In the genomic region with DNA sequence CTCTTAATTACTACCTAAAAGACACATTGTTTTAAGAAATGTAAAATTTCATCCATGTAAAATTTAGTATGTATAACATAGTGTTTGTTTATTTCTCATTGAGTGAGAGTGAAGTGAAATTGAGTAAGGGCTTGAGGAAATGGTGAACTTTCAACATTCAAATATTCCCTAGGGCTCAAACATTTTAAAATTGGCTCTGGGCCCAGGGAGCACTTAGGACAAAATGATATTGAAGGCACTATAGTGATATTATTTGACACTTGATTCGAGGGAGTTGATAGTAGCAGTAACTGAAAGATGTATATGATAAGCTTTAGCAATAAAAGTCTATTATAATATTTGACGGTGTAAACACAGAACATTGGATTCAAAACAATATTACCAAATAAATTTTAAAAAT, we compare ENCODE assay signal across 13 cellular contexts.
"Had no signal": no experiment of that assay in that cellular context is flagged by ENCODE, and none has a peak within 500 bp of the region (broad histone marks: within the 10 kb centered on the region; RNA-seq: fewer than 3 reads in every experiment).

No MANE protein-coding gene starts in this region.

- ATAC-seq: left ventricle myocardium superior, upper lobe of right lung had no signal

- H3K79me2 ChIP-seq: hepatocyte had no signal

- H3K27ac Mint-ChIP-seq: stimulated activated naive CD8-positive, alpha-beta T cell treated with anti-CD3 and anti-CD28 coated beads, Interleukin-15, Interleukin-2, amounts not matched to agents 100 ng/mL and 50 ng/mL, for 24 hours had no signal

- H3K4me2 ChIP-seq: hepatocyte had no signal

- DNase-seq: activated CD4-positive, alpha-beta T cell treated with anti-CD3 and anti-CD28 coated beads, Interleukin-2, amount 50 U/mL, for 1 hour; activated CD4-positive, CD25-positive, alpha-beta regulatory T cell; activated naive CD4-positive, alpha-beta T cell treated with anti-CD3 and anti-CD28 coated beads, Interleukin-2, amount 50 U/mL, for 16 hours; effector memory CD4-positive, alpha-beta T cell; left ventricle myocardium superior; mesendoderm; ovary; stimulated activated CD4-positive, alpha-beta T cell treated with anti-CD3 and anti-CD28 coated beads, Interleukin-15, amount 100 ng/mL, for 24 hours; stimulated activated CD4-positive, alpha-beta T cell treated with anti-CD3 and anti-CD28 coated beads, Interleukin-4, amount 100 ng/mL, for 24 hours; upper lobe of right lung had no signal

- H3K4me1 Mint-ChIP-seq: central memory CD8-positive, alpha-beta T cell had no signal

- H3K27me3 ChIP-seq: hepatocyte, ovary, upper lobe of right lung had no signal

- H3K4me3 Mint-ChIP-seq: central memory CD8-positive, alpha-beta T cell; stimulated activated naive CD8-positive, alpha-beta T cell treated with anti-CD3 and anti-CD28 coated beads, Interleukin-15, Interleukin-2, amounts not matched to agents 100 ng/mL and 50 ng/mL, for 24 hours had no signal

- H2AFZ ChIP-seq: hepatocyte had no signal

- H3K27ac ChIP-seq: hepatocyte, ovary, upper lobe of right lung had no signal

- H3K36me3 ChIP-seq: ovary, upper lobe of right lung had no signal

- H3K27me3 Mint-ChIP-seq: central memory CD8-positive, alpha-beta T cell; stimulated activated naive CD8-positive, alpha-beta T cell treated with anti-CD3 and anti-CD28 coated beads, Interleukin-15, Interleukin-2, amounts not matched to agents 100 ng/mL and 50 ng/mL, for 24 hours had no signal

- H3K4me1 ChIP-seq: upper lobe of right lung had no signal

- H3K9me3 ChIP-seq: ovary, upper lobe of right lung had no signal

- H3K4me3 ChIP-seq: hepatocyte, ovary, upper lobe of right lung had no signal
